Comparison of ENCODE assay signal across 20 cellular contexts in genomic region chr3:4900298-4900697, GRCh38.
DNase-seq lines count a peak whose midpoint lies in the region; ATAC-seq, FAIRE-seq and TF ChIP-seq lines count a peak whose summit lies in the region.
"Had no signal": no experiment of that assay in that cellular context is flagged by ENCODE, and none has a peak within 500 bp of the region (broad histone marks: within the 10 kb centered on the region; RNA-seq: fewer than 3 reads in every experiment).

No MANE protein-coding gene starts in this region.

- no peak for TF ChIP-seq EP300 in K562 (IDR thresholded peaks at IDR 0.05; ENCODE audit: low read length)

- no peak overlapping the region for H3K4me2 ChIP-seq in K562 (ENCODE audit: insufficient read depth, low read length)

- no peak for TF ChIP-seq POLR2A in K562 (conservative IDR thresholded peaks at IDR 0.05)

- H3K27me3 ChIP-seq in K562 (ENCODE audit: control insufficient read depth in 2 of 2, insufficient read depth in 2 of 2, low read length in 2 of 2): no peaks in the 10 kb centered on the region
- H3K27me3 ChIP-seq: esophagus squamous epithelium, neutrophil, SJSA1 had no signal

- in situ Hi-C loops in K562 (cut with MboI): no loop called here

- no TSS peak for BruUV-seq in K562 (replicated peaks; lab: Mats Ljungman, UMichigan)

- peaks cover 3 to 52% of the 10 kb centered on the region in 2 experiments; a peak in 4 of 5 replicates for H3K4me1 ChIP-seq in K562 (replicated peaks in 1 of 2; ENCODE audit: control insufficient read depth in 2 of 2, insufficient read depth in 2 of 2, low read length in 2 of 2)

- peak overlapping the region; percentile 70 for H2AFZ ChIP-seq in K562 (ENCODE audit: low read depth, low read length)

- CTCF ChIA-PET in activated CD8-positive, alpha-beta memory T cell treated with anti-CD3 and anti-CD28 coated beads, Interleukin-2, amount 10 ng/mL, durations not matched to agents 7 days and 5 days (lab: Charles Lee): interaction anchor here (1.0 to 1.3 kb wide), 2 partner anchors 84 to 189 kb away, joined by 3 to 4 read pairs; no protein-coding TSS in a partner anchor
- CTCF ChIA-PET in K562 (lab: Yijun Ruan, JAX; ENCODE audit: low intra/inter-chr PET ratio): no interaction called here

- H3K4me3 ChIP-seq in K562: no peak overlapping the region
- H3K4me3 ChIP-seq: esophagus squamous epithelium, SJSA1, skin epidermis had no signal

- no peak overlapping the region; a peak in 1 of 4 replicates for H3K9ac ChIP-seq in K562 (ENCODE audit: insufficient read depth in 1 of 2, low read depth in 2 of 2, low read length in 2 of 2)

- H3K9me3 ChIP-seq in T-helper 17 cell (ENCODE audit: control insufficient read depth, low read length, poor library complexity, severe bottlenecking) (no peaks in the 10 kb centered on the region), K562 (replicated peaks; ENCODE audit: control insufficient read depth, insufficient read depth, low read depth, low read length) (no peaks in the 10 kb centered on the region)
- H3K9me3 ChIP-seq: esophagus squamous epithelium, neutrophil, SJSA1 had no signal

- WGBS in K562 (ENCODE audit: insufficient coverage, low coverage, missing lambda C conversion rate): 88% methylated on average over 4 of the region's 4 CpGs

- no peaks in the 10 kb centered on the region for H3K79me2 ChIP-seq in K562 (ENCODE audit: control insufficient read depth, insufficient read depth, low read length)

- H3K9me3 Mint-ChIP-seq in activated CD8-positive, alpha-beta memory T cell treated with anti-CD3 and anti-CD28 coated beads, Interleukin-2, amount 10 ng/mL, durations not matched to agents 7 days and 5 days (ENCODE audit: low read depth): no peaks in the 10 kb centered on the region
- H3K9me3 Mint-ChIP-seq in stimulated activated effector memory CD8-positive, alpha-beta T cell treated with anti-CD3 and anti-CD28 coated beads, Interleukin-12 subunit alpha, Interleukin-12 subunit beta, amount 100 ng/mL, for 72 hours: no peaks in the 10 kb centered on the region
- H3K9me3 Mint-ChIP-seq: memory B cell had no signal

- TF ChIP-seq RAD21 in K562 (CRISPR knock-in tag; conservative IDR thresholded peaks at IDR 0.05 in 1 of 2, IDR thresholded peaks at IDR 0.05 in 1 of 2): no peak; a peak in 1 of 4 replicates

- peak overlapping the region; percentile 71 for H3K27ac Mint-ChIP-seq in activated CD8-positive, alpha-beta memory T cell treated with anti-CD3 and anti-CD28 coated beads, Interleukin-2, amount 10 ng/mL, durations not matched to agents 7 days and 5 days
- H3K27ac Mint-ChIP-seq in T-helper 17 cell: peak overlapping the region; percentile 3
- peak overlapping the region; percentile 48 for H3K27ac Mint-ChIP-seq in stimulated activated effector memory CD8-positive, alpha-beta T cell treated with anti-CD3 and anti-CD28 coated beads, Interleukin-12 subunit alpha, Interleukin-12 subunit beta, amount 100 ng/mL, for 72 hours
- H3K27ac Mint-ChIP-seq: memory B cell had no signal

- no peaks in the 10 kb centered on the region for H3K36me3 ChIP-seq in K562 (ENCODE audit: control insufficient read depth, insufficient read depth, low read length)
- H3K36me3 ChIP-seq: esophagus squamous epithelium, neutrophil, SJSA1 had no signal

- ATAC-seq in activated CD8-positive, alpha-beta memory T cell treated with anti-CD3 and anti-CD28 coated beads, Interleukin-2, amount 10 ng/mL, durations not matched to agents 7 days and 5 days: peak; percentile 11
- ATAC-seq in T-helper 17 cell (no peak), K562 (no peak), HG02884 (IDR thresholded peaks at IDR 0.05; ENCODE audit: unreplicated experiment) (no peak), GM21619 (IDR thresholded peaks at IDR 0.05; ENCODE audit: unreplicated experiment) (no peak)
- no peak for ATAC-seq in stimulated activated effector memory CD8-positive, alpha-beta T cell treated with anti-CD3 and anti-CD28 coated beads, Interleukin-12 subunit alpha, Interleukin-12 subunit beta, amount 100 ng/mL, for 72 hours

- H3K27me3 Mint-ChIP-seq in activated CD8-positive, alpha-beta memory T cell treated with anti-CD3 and anti-CD28 coated beads, Interleukin-2, amount 10 ng/mL, durations not matched to agents 7 days and 5 days: no peaks in the 10 kb centered on the region
- no peaks in the 10 kb centered on the region for H3K27me3 Mint-ChIP-seq in T-helper 17 cell
- H3K27me3 Mint-ChIP-seq: memory B cell had no signal

- no peaks in the 10 kb centered on the region for H4K20me1 ChIP-seq in K562 (replicated peaks; ENCODE audit: control insufficient read depth, insufficient read depth, low read length)

- H3K9me1 ChIP-seq in K562 (ENCODE audit: control insufficient read depth, insufficient read depth, low read length): no peaks in the 10 kb centered on the region

- POLR2A ChIA-PET in K562 (lab: Yijun Ruan, JAX): interaction anchor here (0.6 to 2.1 kb wide), 3 partner anchors 14 to 29 kb away, joined by 3 to 5 read pairs (median 4); no protein-coding TSS in a partner anchor

- intact Hi-C loops in K562 (cut with micrococcal nuclease): loop anchor here (5.0 kb wide), 2 partner anchors 158 to 178 kb away; no protein-coding TSS in a partner anchor

- no peak for TF ChIP-seq CTCF in K562 (IDR thresholded peaks at IDR 0.05 in 2 of 3, conservative IDR thresholded peaks at IDR 0.05 in 1 of 3; ENCODE audit: insufficient read depth in 2 of 3, low read depth in 1 of 3, low read length in 3 of 3)

- no peak for FAIRE-seq in K562 (lab: Jason Lieb, UNC)
- FAIRE-seq: A204.1, frontal cortex, urothelium cell line had no signal

- H3K27ac ChIP-seq in K562 (ENCODE audit: extremely low read depth, low read depth, low read length): no peak overlapping the region
- H3K27ac ChIP-seq: neutrophil, SJSA1 had no signal

- H3K4me1 Mint-ChIP-seq in activated CD8-positive, alpha-beta memory T cell treated with anti-CD3 and anti-CD28 coated beads, Interleukin-2, amount 10 ng/mL, durations not matched to agents 7 days and 5 days: peaks cover 72% of the 10 kb centered on the region
- peaks cover 32% of the 10 kb centered on the region for H3K4me1 Mint-ChIP-seq in T-helper 17 cell
- peaks cover 56% of the 10 kb centered on the region for H3K4me1 Mint-ChIP-seq in stimulated activated effector memory CD8-positive, alpha-beta T cell treated with anti-CD3 and anti-CD28 coated beads, Interleukin-12 subunit alpha, Interleukin-12 subunit beta, amount 100 ng/mL, for 72 hours

- no peak overlapping the region for H3K4me3 Mint-ChIP-seq in activated CD8-positive, alpha-beta memory T cell treated with anti-CD3 and anti-CD28 coated beads, Interleukin-2, amount 10 ng/mL, durations not matched to agents 7 days and 5 days
- H3K4me3 Mint-ChIP-seq in T-helper 17 cell: no peak overlapping the region
- no peak overlapping the region for H3K4me3 Mint-ChIP-seq in stimulated activated effector memory CD8-positive, alpha-beta T cell treated with anti-CD3 and anti-CD28 coated beads, Interleukin-12 subunit alpha, Interleukin-12 subunit beta, amount 100 ng/mL, for 72 hours
- H3K4me3 Mint-ChIP-seq: memory B cell had no signal

- peaks cover 28% of the 10 kb centered on the region for H3K36me3 Mint-ChIP-seq in activated CD8-positive, alpha-beta memory T cell treated with anti-CD3 and anti-CD28 coated beads, Interleukin-2, amount 10 ng/mL, durations not matched to agents 7 days and 5 days
- no peaks in the 10 kb centered on the region for H3K36me3 Mint-ChIP-seq in T-helper 17 cell (ENCODE audit: low read depth)
- H3K36me3 Mint-ChIP-seq in stimulated activated effector memory CD8-positive, alpha-beta T cell treated with anti-CD3 and anti-CD28 coated beads, Interleukin-12 subunit alpha, Interleukin-12 subunit beta, amount 100 ng/mL, for 72 hours: peaks cover 7% of the 10 kb centered on the region
- H3K36me3 Mint-ChIP-seq: memory B cell had no signal

- DNase-seq in activated CD8-positive, alpha-beta memory T cell treated with anti-CD3 and anti-CD28 coated beads, Interleukin-2, amount 10 ng/mL, durations not matched to agents 7 days and 5 days: no peak
- no peak for DNase-seq in activated CD8-positive, alpha-beta memory T cell treated with anti-CD3 and anti-CD28 coated beads for 24 hours
- DNase-seq in T-helper 17 cell (no peak), K562 (ENCODE audit: extremely low read depth in 1 of 4, low spot score in 3 of 4) (no peak)
- DNase-seq in stimulated activated effector memory CD8-positive, alpha-beta T cell treated with anti-CD3 and anti-CD28 coated beads, Interleukin-12 subunit alpha, Interleukin-12 subunit beta, amount 100 ng/mL, for 72 hours (ENCODE audit: low spot score in 2 of 2): no peak
- no peak for DNase-seq in activated CD4-positive, CD25-positive, alpha-beta regulatory T cell (lab: John Stamatoyannopoulos, UW)
- DNase-seq: esophagus squamous epithelium, GF-D8, NCI-H1694, NCI-H2171 treated with DMSO at 0.1 percent for 48 hours, NCI-H526 treated with DMSO at 0.1 percent for 48 hours had no signal

TF ChIP-seq in K562, 482 proteins besides CTCF, POLR2A, EP300 and RAD21:
- TF ChIP-seq KLF6 (CRISPR knock-in tag; IDR thresholded peaks at IDR 0.05; ENCODE audit: borderline replicate concordance) (0 out of 2 replicates have a peak, but pooled peaks have one; percentile 13), FOXA1 (IDR thresholded peaks at IDR 0.05; ENCODE audit: borderline replicate concordance) (no peak), NUFIP1 (IDR thresholded peaks at IDR 0.05; ENCODE audit: partially characterized antibody) (no peak), CBX5 (IDR thresholded peaks at IDR 0.05; ENCODE audit: borderline replicate concordance, low read depth) (no peak), ZBTB26 (CRISPR knock-in tag; IDR thresholded peaks at IDR 0.05) (no peak), CTBP1 (IDR thresholded peaks at IDR 0.05; ENCODE audit: borderline replicate concordance) (peak; percentile 14; the same call in 1 of the 2 replicates), ZKSCAN1 (IDR thresholded peaks at IDR 0.05; ENCODE audit: low read depth, low read length) (peak; percentile 87; the same call in 1 of the 2 replicates), CAMTA2 (CRISPR knock-in tag; conservative IDR thresholded peaks at IDR 0.05) (no peak), NR4A1 (CRISPR knock-in tag; IDR thresholded peaks at IDR 0.05) (0 out of 2 replicates have a peak, but pooled peaks have one; percentile 20), NR4A1 (tag; IDR thresholded peaks at IDR 0.05) (no peak), GATA2 (CRISPR knock-in tag; IDR thresholded peaks at IDR 0.05) (peak; percentile 44; the same call in 1 of the 2 replicates), ZNF354B (CRISPR knock-in tag; IDR thresholded peaks at IDR 0.05) (no peak), SMARCA4 (IDR thresholded peaks at IDR 0.05) (peak; percentile 33; the same call in 1 of the 2 replicates)

Comparison
In these comparisons a context has a peak if more than half of its experiments do, and no peak if none do; other contexts are left out.
1. H3K27ac Mint-ChIP-seq: peak in every context shown above with its lines; median percentile 71 in activated CD8-positive, alpha-beta memory T cell treated with anti-CD3 and anti-CD28 coated beads, Interleukin-2, amount 10 ng/mL, durations not matched to agents 7 days and 5 days; 48 in stimulated activated effector memory CD8-positive, alpha-beta T cell treated with anti-CD3 and anti-CD28 coated beads, Interleukin-12 subunit alpha, Interleukin-12 subunit beta, amount 100 ng/mL, for 72 hours; 3 in T-helper 17 cell.